In genomic region chr18:63293930-63294329, GRCh38 we compare ENCODE assay signal across 16 cellular contexts. TPM values are rescaled to one million over a fixed set of nuclear protein-coding genes. Genes with fewer than 3 reads are reported as not detected.
DNase-seq lines count a peak whose midpoint lies in the region; ATAC-seq lines count a peak whose summit lies in the region.
"Had no signal": no experiment of that assay in that cellular context is flagged by ENCODE, and none has a peak within 500 bp of the region (broad histone marks: within the 10 kb centered on the region; RNA-seq: fewer than 3 reads in every experiment).

No MANE protein-coding gene starts in this region.

- H3K27me3 Mint-ChIP-seq in activated naive CD8-positive, alpha-beta T cell treated with anti-CD3 and anti-CD28 coated beads, Interleukin-2, amount 50 U/mL, for 24 hours, result no peaks in the 10 kb centered on the region
- no peaks in the 10 kb centered on the region for H3K27me3 Mint-ChIP-seq in naive B cell

- peaks cover 69% of the 10 kb centered on the region for H3K36me3 Mint-ChIP-seq in activated naive CD8-positive, alpha-beta T cell treated with anti-CD3 and anti-CD28 coated beads, Interleukin-2, amount 50 U/mL, for 24 hours (ENCODE audit: low read depth)
- peaks cover 5 to 24% of the 10 kb centered on the region in 2 donors for H3K36me3 Mint-ChIP-seq in naive B cell

- H3K27ac Mint-ChIP-seq in activated naive CD8-positive, alpha-beta T cell treated with anti-CD3 and anti-CD28 coated beads, Interleukin-2, amount 50 U/mL, for 24 hours, result peak overlapping the region; percentile 86
- H3K27ac Mint-ChIP-seq in naive B cell, result peak overlapping the region in 5 of 6 donors; percentile 94 to 98 (median 98)
- H3K27ac Mint-ChIP-seq: endodermal cell had no signal

- H3K4me1 Mint-ChIP-seq in activated naive CD8-positive, alpha-beta T cell treated with anti-CD3 and anti-CD28 coated beads, Interleukin-2, amount 50 U/mL, for 24 hours, result peaks cover 68% of the 10 kb centered on the region
- H3K4me1 Mint-ChIP-seq in naive B cell, result peaks cover 17 to 45% (median 26%) of the 10 kb centered on the region in 3 donors

- ATAC-seq in activated naive CD8-positive, alpha-beta T cell treated with anti-CD3 and anti-CD28 coated beads, Interleukin-2, amount 50 U/mL, for 24 hours, result no peak
- ATAC-seq in naive B cell (ENCODE audit: low read depth in 2 of 2), result no peak
- ATAC-seq in HG02610 (IDR thresholded peaks at IDR 0.05; ENCODE audit: unreplicated experiment), result no peak
- no peak for ATAC-seq in GM18511 (IDR thresholded peaks at IDR 0.05; ENCODE audit: unreplicated experiment)

- H3K4me3 Mint-ChIP-seq in activated naive CD8-positive, alpha-beta T cell treated with anti-CD3 and anti-CD28 coated beads, Interleukin-2, amount 50 U/mL, for 24 hours, result no peak overlapping the region
- H3K4me3 Mint-ChIP-seq in naive B cell, result peak overlapping the region in 7 of 8 donors; percentile 68 to 92 (median 85)
- H3K4me3 Mint-ChIP-seq: endodermal cell had no signal

- DNase-seq in Ammon's horn (ENCODE audit: low spot score) (peak; percentile 75), DMS 273 (lab: John Stamatoyannopoulos, UW; ENCODE audit: unreplicated experiment) (peak; percentile 55), naive B cell (no peak), DMS153 treated with DMSO at 0.1 percent for 48 hours (lab: John Stamatoyannopoulos, UW; ENCODE audit: unreplicated experiment) (no peak), NCI-H524 (lab: John Stamatoyannopoulos, UW) (no peak)
- no peak for DNase-seq in activated naive CD8-positive, alpha-beta T cell treated with anti-CD3 and anti-CD28 coated beads, Interleukin-2, amount 50 U/mL, for 24 hours
- DNase-seq: activated CD4-positive, alpha-beta T cell treated with anti-CD3 and anti-CD28 coated beads for 4 hours; activated effector memory CD4-positive, alpha-beta T cell treated with anti-CD3 and anti-CD28 coated beads, Interleukin-2, amount 50 U/mL, for 16 hours; EL; endodermal cell; foreskin fibroblast; mammary epithelial cell; NCI-H1930; NCI-H82 had no signal

- H3K9me3 Mint-ChIP-seq in activated naive CD8-positive, alpha-beta T cell treated with anti-CD3 and anti-CD28 coated beads, Interleukin-2, amount 50 U/mL, for 24 hours, result no peaks in the 10 kb centered on the region
- peaks cover 0 to 3% (median 0%) of the 10 kb centered on the region in 7 donors for H3K9me3 Mint-ChIP-seq in naive B cell
- H3K9me3 Mint-ChIP-seq: endodermal cell had no signal

RNA-seq across cellular contexts. Expression of gene BCL2, which starts 25.6 kb away (rescaled TPM):
- polyA plus RNA-seq in naive B cell (ENCODE audit: low read depth in 6 of 6), result 10 to 100 TPM; 11.8 to 43.0 (median 30.1) TPM

Comparison
In these comparisons a context has a peak if more than half of its experiments do, and no peak if none do; other contexts are left out.
1. DNase-seq: peak in Ammon's horn (single experiment) and DMS 273 (single experiment); none in activated naive CD8-positive, alpha-beta T cell treated with anti-CD3 and anti-CD28 coated beads, Interleukin-2, amount 50 U/mL, for 24 hours (single experiment), naive B cell (single experiment), DMS153 treated with DMSO at 0.1 percent for 48 hours (single experiment) and NCI-H524 (0 of 2).